ENCODE assay signal across 20 cellular contexts in genomic region chr5:84764227-84764626, GRCh38.
"Had no signal": no experiment of that assay in that cellular context is flagged by ENCODE, and none has a peak within 500 bp of the region (broad histone marks: within the 10 kb centered on the region; RNA-seq: fewer than 3 reads in every experiment).

No MANE protein-coding gene starts in this region.

- H3K9ac ChIP-seq: neural progenitor cell had no signal

- H3K4me3 Mint-ChIP-seq: memory B cell; natural killer cell treated with Interleukin-12 subunit alpha and Interleukin-12 subunit beta and Interleukin-15 and Interleukin-18, amount 100 ng/mL, for 72 hours; neural progenitor cell; type B pancreatic cell had no signal

- H3K27ac Mint-ChIP-seq: memory B cell; natural killer cell treated with Interleukin-12 subunit alpha and Interleukin-12 subunit beta and Interleukin-15 and Interleukin-18, amount 100 ng/mL, for 72 hours; neural progenitor cell; type B pancreatic cell had no signal

- H3K27ac ChIP-seq: foreskin keratinocyte, hepatocyte, lower lobe of right lung, neural progenitor cell, ovary, right atrium auricular region, uterus had no signal

- H3K79me2 ChIP-seq: hepatocyte had no signal

- H3K9me3 Mint-ChIP-seq: neural progenitor cell, type B pancreatic cell had no signal

- FAIRE-seq: endothelial cell of umbilical vein, small intestine had no signal

- H3K4me1 ChIP-seq: foreskin keratinocyte, lower lobe of right lung, neural progenitor cell, right atrium auricular region, uterus had no signal

- H3K36me3 Mint-ChIP-seq: memory B cell, neural progenitor cell, type B pancreatic cell had no signal

- H2AFZ ChIP-seq: hepatocyte, neural progenitor cell had no signal

- H3K4me3 ChIP-seq: hepatocyte, lower lobe of right lung, neural progenitor cell, ovary, right atrium auricular region, uterus had no signal

- H3K36me3 ChIP-seq: lower lobe of right lung, neural progenitor cell, ovary, right atrium auricular region, uterus had no signal

- H3K9me3 ChIP-seq: lower lobe of right lung, ovary, right atrium auricular region, uterus had no signal

- H3K27me3 Mint-ChIP-seq: memory B cell; natural killer cell treated with Interleukin-12 subunit alpha and Interleukin-12 subunit beta and Interleukin-15 and Interleukin-18, amount 100 ng/mL, for 72 hours; type B pancreatic cell had no signal

- DNase-seq: effector memory CD4-positive, alpha-beta T cell; erythroblast; foreskin keratinocyte; islet precursor cell; lower lobe of right lung; midbrain; nucleus accumbens; ovary; small intestine; stimulated activated CD4-positive, alpha-beta T cell treated with anti-CD3 and anti-CD28 coated beads, Interleukin-12 subunit alpha, Interleukin-12 subunit beta, amount 100 ng/mL, for 4 hours; stimulated activated naive CD4-positive, alpha-beta T cell treated with Interleukin-2 at 50 U/mL for 16 hours; uterus had no signal

- H3K4me1 Mint-ChIP-seq: memory B cell, neural progenitor cell had no signal

- H3K27me3 ChIP-seq: foreskin keratinocyte, hepatocyte, neural progenitor cell, ovary, right atrium auricular region, uterus had no signal

- ATAC-seq: foreskin keratinocyte; left lobe of liver; lower lobe of right lung; natural killer cell treated with Interleukin-12 subunit alpha and Interleukin-12 subunit beta and Interleukin-15 and Interleukin-18, amount 100 ng/mL, for 72 hours had no signal

- H3K4me2 ChIP-seq: hepatocyte, neural progenitor cell had no signal
